13 cellular contexts compared by ENCODE assay signal in genomic region chr21:31668651-31669491, GRCh38. TPM values are rescaled to one million over a fixed set of nuclear protein-coding genes. Genes with fewer than 3 reads are reported as not detected.
DNase-seq lines count a peak whose midpoint lies in the region; ATAC-seq, FAIRE-seq and TF ChIP-seq lines count a peak whose summit lies in the region.
"Had no signal": no experiment of that assay in that cellular context is flagged by ENCODE, and none has a peak within 500 bp of the region (broad histone marks: within the 10 kb centered on the region; RNA-seq: fewer than 3 reads in every experiment).

No MANE protein-coding gene starts in this region.

- H3K79me2 ChIP-seq in HepG2 (ENCODE audit: insufficient read depth, low read length) (peaks cover 15% of the 10 kb centered on the region), K562 (ENCODE audit: control insufficient read depth, insufficient read depth, low read length) (peaks cover 25% of the 10 kb centered on the region)

- in situ Hi-C loops in HepG2 (cut with HindIII; ENCODE audit: extremely low pct_ligation_motif_present, low pct_unique_long_range_greater_than_20kb) (no loop called here), K562 (cut with MboI) (no loop called here)

- BruUV-seq in HepG2 (replicated peaks; lab: Mats Ljungman, UMichigan) (no TSS peak), K562 (replicated peaks; lab: Mats Ljungman, UMichigan) (no TSS peak)

- H3K36me3 ChIP-seq in HepG2 (replicated peaks in 1 of 2; ENCODE audit: control insufficient read depth in 1 of 2, insufficient read depth in 2 of 2, low read length in 2 of 2) (peaks cover 10 to 48% of the 10 kb centered on the region in 2 experiments), right lobe of liver (peaks cover 5 to 63% (median 29%) of the 10 kb centered on the region in 4 donors), K562 (ENCODE audit: control insufficient read depth, insufficient read depth, low read length) (peaks cover 93% of the 10 kb centered on the region), vagina (peaks cover 0 to 36% of the 10 kb centered on the region in 2 donors)

- H2AFZ ChIP-seq in HepG2 (ENCODE audit: low read length) (no peak overlapping the region), K562 (ENCODE audit: low read depth, low read length) (no peak overlapping the region)

- WGBS in HepG2 (ENCODE audit: low lambda C conversion rate), result 98% methylated on average over 2 of the region's 2 CpGs
- whole genome bisulfite sequencing in right lobe of liver (ENCODE audit: insufficient coverage, low coverage, low lambda C conversion rate, missing lambda C conversion rate), result 63% methylated on average over 2 of the region's 2 CpGs
- WGBS in K562 (ENCODE audit: insufficient coverage, low coverage, missing lambda C conversion rate), result 88% methylated on average over 2 of the region's 2 CpGs

- TF ChIP-seq CTCF in HepG2 (CRISPR knock-in tag; IDR thresholded peaks at IDR 0.05) (no peak), right lobe of liver (IDR thresholded peaks at IDR 0.05) (no peak), K562 (IDR thresholded peaks at IDR 0.05 in 2 of 3, conservative IDR thresholded peaks at IDR 0.05 in 1 of 3; ENCODE audit: insufficient read depth in 2 of 3, low read depth in 1 of 3, low read length in 3 of 3) (no peak), vagina (IDR thresholded peaks at IDR 0.05) (no peak)

- H3K27me3 ChIP-seq in HepG2 (ENCODE audit: control insufficient read depth in 1 of 2, insufficient read depth in 2 of 2, low read length in 2 of 2), result no peaks in the 10 kb centered on the region; a peak in 1 of 5 replicates
- no peaks in the 10 kb centered on the region for H3K27me3 ChIP-seq in right lobe of liver
- no peaks in the 10 kb centered on the region for H3K27me3 ChIP-seq in K562 (ENCODE audit: control insufficient read depth in 2 of 2, insufficient read depth in 2 of 2, low read length in 2 of 2)
- H3K27me3 ChIP-seq in vagina, result no peaks in the 10 kb centered on the region
- H3K27me3 ChIP-seq: BLaER1, upper lobe of left lung had no signal

- H3K4me2 ChIP-seq in HepG2 (ENCODE audit: low read depth, low read length) (no peak overlapping the region), K562 (ENCODE audit: insufficient read depth, low read length) (no peak overlapping the region)
- H3K4me2 ChIP-seq: BLaER1 had no signal

- H4K20me1 ChIP-seq in HepG2 (ENCODE audit: insufficient read depth, low read length) (peaks cover 7% of the 10 kb centered on the region), K562 (replicated peaks; ENCODE audit: control insufficient read depth, insufficient read depth, low read length) (peaks cover 4% of the 10 kb centered on the region; the same call in 1 of the 2 replicates)

- CTCF ChIA-PET in HepG2 (lab: Yijun Ruan, JAX; ENCODE audit: low intra/inter-chr PET ratio, low total read pairs), result no interaction called here
- CTCF ChIA-PET in K562 (lab: Yijun Ruan, JAX; ENCODE audit: low intra/inter-chr PET ratio), result no interaction called here

- H3K27ac ChIP-seq in HepG2 (ENCODE audit: extremely low read length, insufficient read depth, low read length) (no peak overlapping the region), right lobe of liver (no peak overlapping the region), K562 (ENCODE audit: extremely low read depth, low read depth, low read length) (no peak overlapping the region), vagina (peak overlapping the region; percentile 9)
- H3K27ac ChIP-seq: BLaER1, upper lobe of left lung had no signal

- H3K9ac ChIP-seq in HepG2 (ENCODE audit: insufficient read depth, low read depth, low read length), result no peak overlapping the region
- H3K9ac ChIP-seq in K562 (ENCODE audit: insufficient read depth in 1 of 2, low read depth in 2 of 2, low read length in 2 of 2), result no peak overlapping the region
- H3K9ac ChIP-seq: BLaER1 had no signal

- TF ChIP-seq RAD21 in HepG2 (CRISPR knock-in tag; IDR thresholded peaks at IDR 0.05) (no peak), K562 (CRISPR knock-in tag; conservative IDR thresholded peaks at IDR 0.05 in 1 of 2, IDR thresholded peaks at IDR 0.05 in 1 of 2) (no peak)

- intact Hi-C loops in HepG2 (cut with micrococcal nuclease; ENCODE audit: unreplicated experiment), result loop anchor here (5.0 to 10.0 kb wide), 2 partner anchors 46 to 63 kb away; partner anchors contain the start of gene SCAF4
- intact Hi-C loops in right lobe of liver (cut with DNase I), result loop anchor here in 1 of 2 donors (10.0 kb wide), 1 partner anchor 56 kb away; no protein-coding TSS in a partner anchor
- intact Hi-C loops in K562 (cut with micrococcal nuclease), result no loop called here
- intact Hi-C loops in vagina (cut with DNase I), result no loop called here

- H3K4me3 ChIP-seq in HepG2 (replicated peaks in 1 of 3; ENCODE audit: insufficient read depth in 1 of 3, low read depth in 2 of 3, low read length in 3 of 3) (no peak overlapping the region), right lobe of liver (no peak overlapping the region), K562 (no peak overlapping the region), vagina (no peak overlapping the region)
- H3K4me3 ChIP-seq: BLaER1, upper lobe of left lung had no signal

- no peaks in the 10 kb centered on the region for H3K9me1 ChIP-seq in K562 (ENCODE audit: control insufficient read depth, insufficient read depth, low read length)

- H3K9me3 ChIP-seq in HepG2 (ENCODE audit: low read length) (no peaks in the 10 kb centered on the region), right lobe of liver (no peaks in the 10 kb centered on the region), K562 (replicated peaks; ENCODE audit: control insufficient read depth, insufficient read depth, low read depth, low read length) (no peaks in the 10 kb centered on the region), vagina (no peaks in the 10 kb centered on the region)
- H3K9me3 ChIP-seq: BLaER1, upper lobe of left lung had no signal

- ATAC-seq in HepG2 (no peak), right lobe of liver (no peak), HG03565 (IDR thresholded peaks at IDR 0.05; ENCODE audit: unreplicated experiment) (peak; percentile 39), K562 (no peak), HG03108 (IDR thresholded peaks at IDR 0.05; ENCODE audit: unreplicated experiment) (no peak)

- TF ChIP-seq POLR2A in HepG2 (IDR thresholded peaks at IDR 0.05; ENCODE audit: insufficient read depth in 1 of 2, low read depth in 2 of 2, low read length in 2 of 2) (peak in 1 of 2 experiments; percentile 29; a peak in 1 of 4 replicates), right lobe of liver (IDR thresholded peaks at IDR 0.05) (no peak), K562 (conservative IDR thresholded peaks at IDR 0.05) (peak; percentile 55; the same call in 1 of the 2 replicates), vagina (IDR thresholded peaks at IDR 0.05) (no peak)

- DNase-seq in HepG2 (ENCODE audit: low spot score), result no peak
- DNase-seq in right lobe of liver, result no peak
- DNase-seq in K562 (ENCODE audit: extremely low read depth in 1 of 4, low spot score in 3 of 4), result no peak
- no peak for DNase-seq in vagina (ENCODE audit: extremely low spot score in 2 of 2)
- DNase-seq in iPS-NIHi7 (ENCODE audit: extremely low spot score), result no peak
- DNase-seq in SHP77 (lab: John Stamatoyannopoulos, UW), result no peak
- DNase-seq: HCEC 1CT, SW 1271, upper lobe of left lung had no signal

- TF ChIP-seq EP300 in HepG2 (IDR thresholded peaks at IDR 0.05; ENCODE audit: low read depth in 2 of 2, low read length in 2 of 2) (no peak), HepG2 (CRISPR knock-in tag; IDR thresholded peaks at IDR 0.05; ENCODE audit: borderline replicate concordance) (no peak), K562 (IDR thresholded peaks at IDR 0.05; ENCODE audit: low read length) (no peak)

- FAIRE-seq in HepG2 (lab: Jason Lieb, UNC), result no peak
- FAIRE-seq in K562 (lab: Jason Lieb, UNC), result no peak
- FAIRE-seq: endometrium had no signal

- H3K4me1 ChIP-seq in HepG2 (ENCODE audit: insufficient read depth, low read length) (peaks cover 26% of the 10 kb centered on the region), right lobe of liver (peaks cover 0 to 22% (median 2%) of the 10 kb centered on the region in 4 donors), K562 (replicated peaks in 1 of 2; ENCODE audit: control insufficient read depth in 2 of 2, insufficient read depth in 2 of 2, low read length in 2 of 2) (peaks cover 3 to 8% of the 10 kb centered on the region in 2 experiments; a peak in 4 of 5 replicates), vagina (peaks cover 53% of the 10 kb centered on the region)

- POLR2A ChIA-PET in HepG2 (lab: Yijun Ruan, JAX) (no interaction called here), K562 (lab: Yijun Ruan, JAX) (interaction anchor here (0.6 to 2.9 kb wide), 2 partner anchors 8 to 51 kb away, joined by 3 to 20 read pairs; no protein-coding TSS in a partner anchor)

RNA-seq across cellular contexts. Expression of gene SOD1, which starts 9.4 kb away (rescaled TPM):
- total RNA-seq in HepG2 (2016; rRNA removed; fragmentation: Illumina TruSeq; extraction: Trizol) (537 and 796 TPM in 2 replicates), right lobe of liver (1,000 to 10,000 TPM in 1 of 6 experiments, 100 to 1,000 TPM in 5; 398 to 1,176 (median 518) TPM), K562 (2014; rRNA removed) (419 and 452 TPM in 2 replicates), K562 (2014; rRNA removed; fragmentation: Illumina TruSeq; extraction: Trizol) (633 and 657 TPM in 2 replicates), K562 (2015; rRNA removed; fragmentation: Illumina TruSeq; extraction: Trizol) (603 and 618 TPM in 2 replicates), K562 (2021) (502 and 508 TPM in 2 replicates), vagina (162 TPM)
- 111 and 115 TPM in 2 replicates for total RNA-seq in HepG2 (2016; cell fraction: cytosol; rRNA removed; fragmentation: Illumina TruSeq; extraction: Trizol; ENCODE audit: low read depth)
- 560 and 812 TPM in 2 replicates for total RNA-seq in HepG2 (2016; cell fraction: insoluble cytoplasmic fraction; rRNA removed; fragmentation: Illumina TruSeq; extraction: Trizol)
- 188 and 193 TPM in 2 replicates for total RNA-seq in HepG2 (2016; cell fraction: membrane; rRNA removed; fragmentation: Illumina TruSeq; extraction: Trizol)
- total RNA-seq in HepG2 (2016; cell fraction: nucleus; rRNA removed; fragmentation: Illumina TruSeq; extraction: Trizol), result 192 and 198 TPM in 2 replicates
- polyA plus RNA-seq in HepG2 (2011; rRNA removed) (220 and 317 TPM in 2 replicates), K562 (2011; rRNA removed) (514 and 783 TPM in 2 replicates), K562 (2014; fragmentation: Illumina TruSeq; extraction: Trizol) (577 and 611 TPM in 2 replicates), K562 (2014; fragmentation: Nextera tagmentation; extraction: Ambion mirVana) (1,000 to 10,000 TPM; 1,386 to 1,409 TPM), K562 (2014; rRNA removed) (613 and 642 TPM in 2 replicates)
- 351 and 366 TPM in 2 replicates for polyA plus RNA-seq in HepG2 (2011; cell fraction: cytosol; rRNA removed)
- 86.6 and 92.5 TPM in 2 replicates for polyA plus RNA-seq in HepG2 (2011; cell fraction: nucleus; rRNA removed)
- polyA plus RNA-seq in HepG2 (2012), result 298 and 405 TPM in 2 replicates
- 103 and 124 TPM in 2 replicates for polyA plus RNA-seq in HepG2 (2016; cell fraction: cytosol; fragmentation: Illumina TruSeq; extraction: Trizol; ENCODE audit: low read depth)
- 763 and 855 TPM in 2 replicates for polyA plus RNA-seq in HepG2 (2016; cell fraction: insoluble cytoplasmic fraction; fragmentation: Illumina TruSeq; extraction: Trizol; ENCODE audit: low read depth)
- polyA plus RNA-seq in HepG2 (2016; cell fraction: membrane; fragmentation: Illumina TruSeq; extraction: Trizol; ENCODE audit: low read depth), result 153 and 169 TPM in 2 replicates
- 306 and 314 TPM in 2 replicates for polyA plus RNA-seq in HepG2 (2016; cell fraction: nucleus; fragmentation: Illumina TruSeq; extraction: Trizol; ENCODE audit: insufficient read depth, low read depth)
- polyA minus RNA-seq in HepG2 (2011; rRNA and poly(A)+ RNA removed; ENCODE audit: low replicate concordance), result 81.8 and 102 TPM in 2 replicates
- polyA minus RNA-seq in HepG2 (2011; cell fraction: cytosol; rRNA and poly(A)+ RNA removed), result 290 and 341 TPM in 2 replicates
- polyA minus RNA-seq in HepG2 (2011; cell fraction: nucleus; rRNA and poly(A)+ RNA removed), result 57.2 and 63.5 TPM in 2 replicates
- 34.1 and 47.2 TPM in 2 replicates for total RNA-seq in K562 (2011; cell fraction: chromatin; rRNA removed; ENCODE audit: low replicate concordance)
- 65.2 and 66.5 TPM in 2 replicates for total RNA-seq in K562 (2011; cell fraction: nucleolus; rRNA removed)
- total RNA-seq in K562 (2011; cell fraction: nucleoplasm; rRNA removed), result 81.2 and 82.4 TPM in 2 replicates
- 344 and 485 TPM in 2 replicates for polyA plus RNA-seq in K562 (2011; cell fraction: cytosol; rRNA removed)
- 104 and 172 TPM in 2 replicates for polyA plus RNA-seq in K562 (2011; cell fraction: nucleus; rRNA removed)
- 288 and 652 TPM in 2 replicates for polyA plus RNA-seq in K562 (2012)
- polyA minus RNA-seq in K562 (2011; rRNA and poly(A)+ RNA removed), result 483 and 698 TPM in 2 replicates
- 436 and 452 TPM in 2 replicates for polyA minus RNA-seq in K562 (2011; cell fraction: cytosol; rRNA and poly(A)+ RNA removed)
- 37.4 and 67.0 TPM in 2 replicates for polyA minus RNA-seq in K562 (2011; cell fraction: nucleus; rRNA and poly(A)+ RNA removed)

Comparison
In these comparisons a context has a peak if more than half of its experiments do, and no peak if none do; other contexts are left out.
1. Of the 241 proteins assayed by ChIP-seq in both HepG2 and K562: peak only in HepG2: POLR2AphosphoS2, POLR2G and RBM22; only in K562: HBP1; in both: none; in neither: 236; mixed calls (peak in some experiments, not most) for 1.